ENCODE assay signal across 10 cellular contexts in genomic region chr6:63527658-63528514, GRCh38. TPM values are rescaled to one million over a fixed set of nuclear protein-coding genes. Genes with fewer than 3 reads are reported as not detected.
DNase-seq lines count a peak whose midpoint lies in the region; ATAC-seq, FAIRE-seq and TF ChIP-seq lines count a peak whose summit lies in the region.
"Had no signal": no experiment of that assay in that cellular context is flagged by ENCODE, and none has a peak within 500 bp of the region (broad histone marks: within the 10 kb centered on the region; RNA-seq: fewer than 3 reads in every experiment).

No MANE protein-coding gene starts in this region.

- no peak overlapping the region for H3K4me3 ChIP-seq in cardiac fibroblast (replicated peaks in 1 of 2; ENCODE audit: low read depth in 2 of 2, low read length in 2 of 2)
- H3K4me3 ChIP-seq in osteoblast (ENCODE audit: insufficient read depth, low read length) = no peak overlapping the region
- H3K4me3 ChIP-seq: GM23338 had no signal

- FAIRE-seq in HTR-8/SVneo (lab: Jason Lieb, UNC) = peak; percentile 75

- peak overlapping the region; percentile 55 for H3K4me2 ChIP-seq in osteoblast (ENCODE audit: insufficient read depth, low read length)
- H3K4me2 ChIP-seq: GM23338 had no signal

- H3K27me3 ChIP-seq in osteoblast (ENCODE audit: insufficient read depth, low read length) = no peaks in the 10 kb centered on the region

- H3K9me3 Mint-ChIP-seq in glutamatergic neuron (ENCODE audit: unreplicated experiment) = no peaks in the 10 kb centered on the region

- no peaks in the 10 kb centered on the region for H3K36me3 ChIP-seq in osteoblast (ENCODE audit: insufficient read depth, low read length)

- no peak overlapping the region for H2AFZ ChIP-seq in osteoblast (ENCODE audit: low read length)
- H2AFZ ChIP-seq: GM23338 had no signal

- ATAC-seq in GM19463 (IDR thresholded peaks at IDR 0.05; ENCODE audit: unreplicated experiment) = no peak
- ATAC-seq: GM23338 had no signal

- H4K20me1 ChIP-seq in osteoblast (ENCODE audit: insufficient read depth, low read length) = no peaks in the 10 kb centered on the region

- H3K79me2 ChIP-seq in osteoblast (ENCODE audit: insufficient read depth, low read length) = no peaks in the 10 kb centered on the region

- TF ChIP-seq CTCF in cardiac fibroblast (IDR thresholded peaks at IDR 0.05; ENCODE audit: low read depth, low read length) = no peak
- no peak for TF ChIP-seq CTCF in osteoblast (IDR thresholded peaks at IDR 0.05; ENCODE audit: extremely low read depth, low read depth, low read length)
- TF ChIP-seq CTCF in glutamatergic neuron (IDR thresholded peaks at IDR 0.05; ENCODE audit: partially characterized antibody, unreplicated experiment) = no peak

- H3K4me1 Mint-ChIP-seq in glutamatergic neuron (ENCODE audit: low read depth, unreplicated experiment) = no peaks in the 10 kb centered on the region
- H3K4me1 Mint-ChIP-seq: GM23338 had no signal

- H3K27me3 Mint-ChIP-seq in glutamatergic neuron (ENCODE audit: unreplicated experiment) = no peaks in the 10 kb centered on the region

- peaks cover 16% of the 10 kb centered on the region for H3K4me1 ChIP-seq in osteoblast (ENCODE audit: insufficient read depth, low read length)

- no peaks in the 10 kb centered on the region for H3K36me3 Mint-ChIP-seq in glutamatergic neuron (ENCODE audit: unreplicated experiment)

- H3K27ac ChIP-seq in osteoblast (ENCODE audit: low read depth, low read length) = peak overlapping the region; percentile 74
- H3K27ac ChIP-seq: VCaP had no signal

- H3K27ac Mint-ChIP-seq in glutamatergic neuron (ENCODE audit: unreplicated experiment) = no peak overlapping the region
- H3K27ac Mint-ChIP-seq: GM23338 had no signal

- no peak overlapping the region for H3K4me3 Mint-ChIP-seq in glutamatergic neuron (ENCODE audit: unreplicated experiment)
- H3K4me3 Mint-ChIP-seq: GM23338 had no signal

- no peaks in the 10 kb centered on the region for H3K9me3 ChIP-seq in osteoblast (ENCODE audit: low read depth, low read length)

- DNase-seq in GM04504 (ENCODE audit: low read depth) (peak; percentile 69), HTR-8/SVneo (ENCODE audit: insufficient read length, low spot score) (peak; percentile 92), cardiac fibroblast (ENCODE audit: low read depth in 2 of 2) (peak; percentile 94 to 98), osteoblast (ENCODE audit: insufficient read length, low spot score, missing footprints) (peak; percentile 75), cortex of kidney (lab: John Stamatoyannopoulos, UW) (no peak), glutamatergic neuron (no peak), NCI-H1417 (lab: John Stamatoyannopoulos, UW) (no peak)

RNA-seq across cellular contexts. Expression of gene PTP4A1, which starts 44.4 kb away (rescaled TPM):
- total RNA-seq in osteoblast (24.2 and 46.0 TPM in 2 replicates), glutamatergic neuron (ENCODE audit: unreplicated experiment) (87.9 TPM)

Comparison
In these comparisons a context has a peak if more than half of its experiments do, and no peak if none do; other contexts are left out.
1. DNase-seq: peak in GM04504 (single experiment), HTR-8/SVneo (single experiment), cardiac fibroblast (2 of 2) and osteoblast (single experiment); none in cortex of kidney (single experiment), glutamatergic neuron (single experiment) and NCI-H1417 (0 of 3).